Comparison of ENCODE assay signal across 8 cellular contexts in the genomic region with DNA sequence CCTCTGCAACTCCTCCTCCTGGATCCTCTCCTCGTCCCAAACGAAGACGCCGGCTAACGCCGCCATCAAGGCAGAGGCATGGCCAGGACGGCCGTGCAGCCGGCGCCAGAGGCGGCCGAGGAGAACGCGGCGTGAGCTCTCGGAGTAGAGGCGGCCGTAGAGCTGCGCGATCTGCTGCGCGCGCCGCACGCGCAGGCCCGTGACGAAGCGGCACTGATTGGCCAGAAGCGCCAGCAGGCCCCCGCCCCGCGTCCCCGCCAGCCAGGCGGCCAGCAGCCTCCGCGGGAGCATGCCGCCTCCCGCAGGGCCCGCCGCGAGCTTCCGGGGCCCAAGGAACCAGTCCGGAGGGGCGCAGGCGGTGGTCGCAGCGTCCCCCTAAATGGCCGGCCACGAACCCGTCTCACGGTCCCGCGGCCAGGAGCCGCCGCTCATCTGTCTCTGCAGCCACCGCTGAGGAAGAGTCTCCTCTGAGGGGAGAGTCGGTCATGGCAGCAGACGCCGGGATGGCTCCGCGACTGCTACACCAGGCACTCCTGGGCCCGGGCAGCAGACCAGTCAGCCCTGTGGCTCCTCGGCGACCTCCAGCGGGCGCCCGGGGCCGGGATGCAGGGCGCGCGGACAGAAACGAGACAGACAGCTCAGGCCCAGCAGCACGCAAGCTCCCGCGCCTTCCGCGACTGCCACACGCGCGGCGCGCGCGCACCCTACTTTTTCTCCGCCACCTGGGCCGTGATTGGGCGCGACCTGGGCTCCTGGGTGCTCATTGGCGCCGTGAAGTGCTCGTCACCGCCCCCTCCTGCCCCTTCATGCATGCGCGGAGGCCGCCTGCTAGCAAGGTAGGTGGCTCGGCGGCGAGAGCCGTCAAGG. TPM values are rescaled to one million over a fixed set of nuclear protein-coding genes. Genes with fewer than 3 reads are reported as not detected.
DNase-seq lines count a peak whose midpoint lies in the region; ATAC-seq, FAIRE-seq and TF ChIP-seq lines count a peak whose summit lies in the region.

A gene with protein sequence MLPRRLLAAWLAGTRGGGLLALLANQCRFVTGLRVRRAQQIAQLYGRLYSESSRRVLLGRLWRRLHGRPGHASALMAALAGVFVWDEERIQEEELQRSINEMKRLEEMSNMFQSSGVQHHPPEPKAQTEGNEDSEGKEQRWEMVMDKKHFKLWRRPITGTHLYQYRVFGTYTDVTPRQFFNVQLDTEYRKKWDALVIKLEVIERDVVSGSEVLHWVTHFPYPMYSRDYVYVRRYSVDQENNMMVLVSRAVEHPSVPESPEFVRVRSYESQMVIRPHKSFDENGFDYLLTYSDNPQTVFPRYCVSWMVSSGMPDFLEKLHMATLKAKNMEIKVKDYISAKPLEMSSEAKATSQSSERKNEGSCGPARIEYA (minus strand): TSS at position 684 of the 867 bp plus-strand sequence. CDS start 393 bp downstream, at position 291.

- POLR2A ChIA-PET in AG04450 (lab: Yijun Ruan, JAX): interaction anchor here (0.8 to 2.2 kb wide), 12 partner anchors 9 to 186 kb away, joined by 3 to 18 read pairs (median 4); partner anchors contain the start of genes CIAO1 and NCAPH

- peak within 1 kb of the TSS; percentile 87 for H3K27ac ChIP-seq in AG04450 (ENCODE audit: low read depth, low read length)
- H3K27ac ChIP-seq in smooth muscle cell (ENCODE audit: low read depth): peak within 1 kb of the TSS; percentile 65

- H3K79me2 ChIP-seq in smooth muscle cell (ENCODE audit: low read depth): peaks cover 59% of the 10 kb centered on the region

- CTCF ChIA-PET in AG04450 (lab: Charles Lee): interaction anchor here (0.6 to 2.5 kb wide), 3 partner anchors 34 to 185 kb away, joined by 4 to 7 read pairs (median 4); no protein-coding TSS in a partner anchor

- H3K4me3 ChIP-seq in AG04450 (ENCODE audit: low read depth, low read length) (peak within 1 kb of the TSS; percentile 88), WI38 (ENCODE audit: low read depth, low read length) (peak within 1 kb of the TSS; percentile 85), bronchial epithelial cell (ENCODE audit: low read depth, low read length) (peak within 1 kb of the TSS; percentile 58), smooth muscle cell (peak within 1 kb of the TSS; percentile 77)

- H3K9me3 ChIP-seq in AG04450 (ENCODE audit: control insufficient read depth, insufficient read depth, low read length) (no peaks in the 10 kb centered on the region; the same call in 1 of the 2 replicates), smooth muscle cell (replicated peaks; ENCODE audit: low read depth) (no peaks in the 10 kb centered on the region)

- ATAC-seq in GM18873 (IDR thresholded peaks at IDR 0.05; ENCODE audit: low FRiP score, unreplicated experiment) (peak; percentile 64), HG03139 (IDR thresholded peaks at IDR 0.05; ENCODE audit: unreplicated experiment) (peak; percentile 89)

- H3K27me3 ChIP-seq in AG04450 (ENCODE audit: control insufficient read depth, insufficient read depth, low read length) (no peaks in the 10 kb centered on the region), bronchial epithelial cell (ENCODE audit: control insufficient read depth, insufficient read depth, low read length) (no peaks in the 10 kb centered on the region), smooth muscle cell (ENCODE audit: low read depth) (no peaks in the 10 kb centered on the region)

- under 1% methylated on average over 97 of the region's 100 CpGs for WGBS in smooth muscle cell (ENCODE audit: low lambda C conversion rate)

- peak within 1 kb of the TSS; percentile 92 for H3K4me2 ChIP-seq in smooth muscle cell

- H3F3A ChIP-seq in smooth muscle cell (ENCODE audit: low read depth): no peaks in the 10 kb centered on the region

- H2AFZ ChIP-seq in smooth muscle cell (ENCODE audit: low read depth): peak within 1 kb of the TSS; percentile 94

- H3K36me3 ChIP-seq in bronchial epithelial cell (ENCODE audit: control insufficient read depth, insufficient read depth, low read length) (peaks cover 1% of the 10 kb centered on the region), smooth muscle cell (ENCODE audit: low read depth) (no peaks in the 10 kb centered on the region)

- peak within 1 kb of the TSS; percentile 76 for H3K9ac ChIP-seq in smooth muscle cell (ENCODE audit: low read depth)

- DNase-seq in AG04450 (ENCODE audit: low read depth, low spot score): peak; percentile 94
- peak; percentile 96 for DNase-seq in NCI-H2227 treated with DMSO at 0.1 percent for 48 hours (lab: John Stamatoyannopoulos, UW)
- peak; percentile 89 for DNase-seq in bronchial epithelial cell (ENCODE audit: low read depth)
- peak; percentile 96 for DNase-seq in iPS-NIHi11 (ENCODE audit: low spot score)
- DNase-seq in smooth muscle cell (lab: John Stamatoyannopoulos, UW; ENCODE audit: unreplicated experiment): peak; percentile 92

- no peak for FAIRE-seq in bronchial epithelial cell (lab: Jason Lieb, UNC)

- H3K4me1 ChIP-seq in smooth muscle cell (ENCODE audit: low read depth): peaks cover 26% of the 10 kb centered on the region

- TF ChIP-seq CTCF in AG04450 (IDR thresholded peaks at IDR 0.05; ENCODE audit: low read depth, low read length) (no peak), WI38 (IDR thresholded peaks at IDR 0.05; ENCODE audit: low read depth, low read length) (no peak), bronchial epithelial cell (IDR thresholded peaks at IDR 0.05; ENCODE audit: insufficient read depth, low read length, severe bottlenecking) (no peak), smooth muscle cell (IDR thresholded peaks at IDR 0.05; ENCODE audit: borderline replicate concordance, insufficient read depth, poor library complexity, severe bottlenecking) (no peak)

- peaks cover 44% of the 10 kb centered on the region for H4K20me1 ChIP-seq in smooth muscle cell (ENCODE audit: low read depth)

RNA-seq across cellular contexts. Expression of the gene that starts here (rescaled TPM):
- polyA plus RNA-seq in AG04450 (2011; rRNA removed): 84.2 and 106 TPM in 2 replicates
- 63.6 and 77.1 TPM in 2 replicates for polyA minus RNA-seq in AG04450 (2011; rRNA and poly(A)+ RNA removed)
- total RNA-seq in bronchial epithelial cell: 73.2 and 93.7 TPM in 2 replicates
- 62.3 and 65.8 TPM in 2 replicates for total RNA-seq in smooth muscle cell
- polyA plus RNA-seq in smooth muscle cell: 51.0 and 64.4 TPM in 2 replicates

Comparison
In these comparisons a context has a peak if more than half of its experiments do, and no peak if none do; other contexts are left out.
1. Peak in every context shown above with its lines: DNase-seq, ATAC-seq, H3K4me3 ChIP-seq and H3K27ac ChIP-seq.